In the genomic region with DNA sequence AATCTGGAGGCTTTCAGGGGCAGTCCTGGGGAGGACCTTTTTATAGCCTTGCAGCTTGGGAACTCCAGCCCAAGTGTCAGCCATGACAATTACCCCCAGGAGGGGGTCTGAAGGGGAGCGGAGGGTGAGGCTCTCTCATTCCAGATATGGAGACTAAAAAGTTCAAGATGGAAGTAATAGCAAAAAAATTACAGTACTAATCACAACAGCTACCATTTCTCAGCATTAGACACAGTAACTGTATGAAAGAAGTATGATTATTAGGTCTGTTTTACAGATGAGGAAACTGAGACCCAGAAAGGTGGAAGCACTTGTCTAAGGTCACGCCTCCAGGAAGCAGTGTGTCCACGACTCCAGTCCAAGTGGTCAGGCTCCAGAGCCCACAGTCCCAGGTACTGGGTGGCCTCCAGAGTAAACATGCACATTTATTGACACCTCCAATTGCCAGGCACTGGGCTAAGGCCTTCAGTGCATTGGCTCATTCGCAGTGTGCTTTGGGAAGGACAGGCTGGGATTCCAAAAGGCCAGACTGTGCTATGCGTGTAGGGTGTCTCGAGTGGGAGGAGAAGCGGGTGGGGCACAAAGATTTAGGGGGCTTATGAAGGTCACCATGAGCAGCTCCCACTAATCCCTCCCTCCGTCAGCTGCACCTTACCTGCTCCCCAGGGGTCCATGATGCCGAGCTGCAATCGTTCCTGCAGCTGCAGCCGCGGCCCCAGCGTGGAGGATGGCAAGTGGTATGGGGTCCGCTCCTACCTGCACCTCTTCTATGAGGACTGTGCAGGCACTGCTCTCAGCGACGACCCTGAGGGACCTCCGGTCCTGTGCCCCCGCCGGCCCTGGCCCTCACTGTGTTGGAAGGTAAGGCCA, we compare ENCODE assay signal across 1 cellular context.
TF ChIP-seq lines count a peak whose summit lies in the region.

No MANE protein-coding gene starts in this region.

TF ChIP-seq in K562, 482 proteins besides CTCF, POLR2A, EP300 and RAD21:
- peak; percentile 56; the same call in 1 of the 2 replicates for TF ChIP-seq RBFOX2 (IDR thresholded peaks at IDR 0.05; ENCODE audit: low read depth, low read length)
- no peak for TF ChIP-seq ZNF584 (CRISPR knock-in tag; IDR thresholded peaks at IDR 0.05; ENCODE audit: low read depth)
- TF ChIP-seq, protein P1, sequence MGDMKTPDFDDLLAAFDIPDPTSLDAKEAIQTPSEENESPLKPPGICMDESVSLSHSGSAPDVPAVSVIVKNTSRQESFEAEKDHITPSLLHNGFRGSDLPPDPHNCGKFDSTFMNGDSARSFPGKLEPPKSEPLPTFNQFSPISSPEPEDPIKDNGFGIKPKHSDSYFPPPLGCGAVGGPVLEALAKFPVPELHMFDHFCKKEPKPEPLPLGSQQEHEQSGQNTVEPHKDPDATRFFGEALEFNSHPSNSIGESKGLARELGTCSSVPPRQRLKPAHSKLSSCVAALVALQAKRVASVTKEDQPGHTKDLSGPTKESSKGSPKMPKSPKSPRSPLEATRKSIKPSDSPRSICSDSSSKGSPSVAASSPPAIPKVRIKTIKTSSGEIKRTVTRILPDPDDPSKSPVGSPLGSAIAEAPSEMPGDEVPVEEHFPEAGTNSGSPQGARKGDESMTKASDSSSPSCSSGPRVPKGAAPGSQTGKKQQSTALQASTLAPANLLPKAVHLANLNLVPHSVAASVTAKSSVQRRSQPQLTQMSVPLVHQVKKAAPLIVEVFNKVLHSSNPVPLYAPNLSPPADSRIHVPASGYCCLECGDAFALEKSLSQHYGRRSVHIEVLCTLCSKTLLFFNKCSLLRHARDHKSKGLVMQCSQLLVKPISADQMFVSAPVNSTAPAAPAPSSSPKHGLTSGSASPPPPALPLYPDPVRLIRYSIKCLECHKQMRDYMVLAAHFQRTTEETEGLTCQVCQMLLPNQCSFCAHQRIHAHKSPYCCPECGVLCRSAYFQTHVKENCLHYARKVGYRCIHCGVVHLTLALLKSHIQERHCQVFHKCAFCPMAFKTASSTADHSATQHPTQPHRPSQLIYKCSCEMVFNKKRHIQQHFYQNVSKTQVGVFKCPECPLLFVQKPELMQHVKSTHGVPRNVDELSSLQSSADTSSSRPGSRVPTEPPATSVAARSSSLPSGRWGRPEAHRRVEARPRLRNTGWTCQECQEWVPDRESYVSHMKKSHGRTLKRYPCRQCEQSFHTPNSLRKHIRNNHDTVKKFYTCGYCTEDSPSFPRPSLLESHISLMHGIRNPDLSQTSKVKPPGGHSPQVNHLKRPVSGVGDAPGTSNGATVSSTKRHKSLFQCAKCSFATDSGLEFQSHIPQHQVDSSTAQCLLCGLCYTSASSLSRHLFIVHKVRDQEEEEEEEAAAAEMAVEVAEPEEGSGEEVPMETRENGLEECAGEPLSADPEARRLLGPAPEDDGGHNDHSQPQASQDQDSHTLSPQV (IDR thresholded peaks at IDR 0.05) = 0 out of 2 replicates have a peak, but pooled peaks have one; percentile 9
- TF ChIP-seq ZNF589 (CRISPR knock-in tag; IDR thresholded peaks at IDR 0.05; ENCODE audit: low read depth) = 0 out of 2 replicates have a peak, but pooled peaks have one; percentile 2
- peak; percentile 56 for TF ChIP-seq POLR2G (IDR thresholded peaks at IDR 0.05; ENCODE audit: low read depth, low read length)
- TF ChIP-seq SMAD2 (IDR thresholded peaks at IDR 0.05; ENCODE audit: low read depth, low read length) = no peak
